In genomic region chr7:40833541-40834234, GRCh38 we compare ENCODE assay signal across 15 cellular contexts.
DNase-seq lines count a peak whose midpoint lies in the region; ATAC-seq and TF ChIP-seq lines count a peak whose summit lies in the region.
"Had no signal": no experiment of that assay in that cellular context is flagged by ENCODE, and none has a peak within 500 bp of the region (broad histone marks: within the 10 kb centered on the region; RNA-seq: fewer than 3 reads in every experiment).

No MANE protein-coding gene starts in this region.

- no peak for ATAC-seq in GM21786 (IDR thresholded peaks at IDR 0.05; ENCODE audit: unreplicated experiment)

- intact Hi-C loops in sigmoid colon (cut with DNase I) = no loop called here

- WGBS in sigmoid colon, 2 donors = 77 to 88% methylated on average over 4 of the region's 4 CpGs

- H3K9me3 ChIP-seq in Karpas-422 (ENCODE audit: low read length) (no peaks in the 10 kb centered on the region), adipocyte (ENCODE audit: control insufficient read depth, low read length) (no peaks in the 10 kb centered on the region), sigmoid colon (no peaks in the 10 kb centered on the region)
- H3K9me3 ChIP-seq: thyroid gland had no signal

- no peak overlapping the region for H3K27ac ChIP-seq in Karpas-422 (ENCODE audit: low read length)
- no peak overlapping the region for H3K27ac ChIP-seq in sigmoid colon
- H3K27ac ChIP-seq: thyroid gland had no signal

- TF ChIP-seq CTCF in AG09309 (IDR thresholded peaks at IDR 0.05; ENCODE audit: control insufficient read depth, insufficient read depth, low read depth, low read length, missing control alignments) (peak; percentile 52), sigmoid colon (IDR thresholded peaks at IDR 0.05) (no peak)

- no peak for TF ChIP-seq POLR2A in sigmoid colon (IDR thresholded peaks at IDR 0.05)

- H3K36me3 ChIP-seq in Karpas-422 (ENCODE audit: insufficient read depth, low read length) (no peaks in the 10 kb centered on the region), adipocyte (ENCODE audit: control insufficient read depth, insufficient read depth, low read length, severe bottlenecking) (no peaks in the 10 kb centered on the region), sigmoid colon (no peaks in the 10 kb centered on the region)
- H3K36me3 ChIP-seq: thyroid gland had no signal

- in situ Hi-C loops in G401 (cut with HindIII; ENCODE audit: low sequenced_read_pairs) = no loop called here

- no peaks in the 10 kb centered on the region for H3K79me2 ChIP-seq in Karpas-422 (ENCODE audit: low read length)

- H3K4me1 ChIP-seq in Karpas-422 (ENCODE audit: low read length) = no peaks in the 10 kb centered on the region
- H3K4me1 ChIP-seq in adipocyte (ENCODE audit: control insufficient read depth, insufficient read depth, low read length) = peaks cover 13% of the 10 kb centered on the region
- H3K4me1 ChIP-seq in sigmoid colon = no peaks in the 10 kb centered on the region

- no peak overlapping the region for H3K4me2 ChIP-seq in Karpas-422 (ENCODE audit: low read depth, low read length, poor library complexity, severe bottlenecking)

- H4K20me1 ChIP-seq in Karpas-422 (ENCODE audit: insufficient read depth, low read depth, low read length) = no peaks in the 10 kb centered on the region

- H2AFZ ChIP-seq in Karpas-422 (ENCODE audit: low read length) = no peak overlapping the region

- H3K27me3 ChIP-seq in Karpas-422 (ENCODE audit: low read length) (no peaks in the 10 kb centered on the region), adipocyte (replicated peaks; ENCODE audit: control insufficient read depth, insufficient read depth, low read length) (no peaks in the 10 kb centered on the region), sigmoid colon (no peaks in the 10 kb centered on the region)
- H3K27me3 ChIP-seq: thyroid gland had no signal

- TF ChIP-seq EP300 in sigmoid colon (IDR thresholded peaks at IDR 0.05) = no peak

- H3K4me3 ChIP-seq in AG09309 (ENCODE audit: control insufficient read depth, low read depth, low read length) (no peak overlapping the region), Karpas-422 (ENCODE audit: low read length) (no peak overlapping the region), adipocyte (ENCODE audit: low read length) (no peak overlapping the region), sigmoid colon (no peak overlapping the region)
- H3K4me3 ChIP-seq: thyroid gland had no signal

- DNase-seq in AG09309 (ENCODE audit: low read depth) (no peak), Karpas-422 (peak; percentile 47), adipocyte (ENCODE audit: low read depth) (peak; percentile 47), iris pigment epithelial cell (ENCODE audit: low read depth) (peak; percentile 26), HUDEP-2 (lab: John Stamatoyannopoulos, UW; ENCODE audit: unreplicated experiment in 76 of 76) (no peak), G401 (ENCODE audit: low spot score) (no peak), sigmoid colon (no peak)
- DNase-seq: activated CD4-positive, alpha-beta T cell treated with anti-CD3 and anti-CD28 coated beads, Interleukin-2, amount 50 U/mL, for 1 hour; activated naive CD4-positive, alpha-beta T cell treated with anti-CD3 and anti-CD28 coated beads, Interleukin-2, amount 10 ng/mL, durations not matched to agents 7 days and 5 days; CD4-positive, alpha-beta memory T cell; effector CD8-positive, alpha-beta T cell; kidney; NCI-H187; thyroid gland had no signal

- H3K9ac ChIP-seq in Karpas-422 (ENCODE audit: low read length) (no peak overlapping the region), adipocyte (ENCODE audit: low read length) (no peak overlapping the region)

- no peaks in the 10 kb centered on the region for H3K9me2 ChIP-seq in Karpas-422 (replicated peaks; ENCODE audit: insufficient read depth, low read length)

Comparison
In these comparisons a context has a peak if more than half of its experiments do, and no peak if none do; other contexts are left out.
1. DNase-seq: peak in Karpas-422 (single experiment), adipocyte (single experiment) and iris pigment epithelial cell (single experiment); none in AG09309 (single experiment), HUDEP-2 (0 of 76), G401 (single experiment) and sigmoid colon (single experiment).